In the genomic region with DNA sequence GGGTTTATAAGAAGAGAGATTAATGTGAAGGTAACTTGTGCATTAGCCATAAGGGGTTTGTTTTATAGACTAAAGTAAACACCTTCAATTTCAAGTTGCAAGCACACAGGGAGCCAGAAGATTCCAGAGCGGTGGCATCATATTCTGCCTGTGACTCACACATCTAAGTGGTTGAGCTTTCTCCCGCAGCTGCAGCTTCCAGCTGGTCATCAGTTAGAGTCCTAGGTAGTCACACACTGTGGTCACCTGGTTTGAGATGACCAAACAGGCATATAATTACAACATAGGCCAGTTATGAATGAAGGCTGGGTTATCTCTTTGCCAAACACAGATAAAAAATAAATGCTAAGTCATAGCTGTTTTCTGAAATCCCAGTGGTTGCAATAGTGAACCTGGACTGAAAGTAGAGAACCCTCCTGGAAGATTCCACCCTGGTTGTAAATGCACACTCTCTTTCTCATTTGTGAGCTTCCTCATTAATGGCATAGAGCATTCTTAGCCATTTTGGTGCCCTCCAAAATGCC, we compare ENCODE assay signal across 1 cellular context.
TF ChIP-seq lines count a peak whose summit lies in the region.

No MANE protein-coding gene starts in this region.

TF ChIP-seq in K562, 482 proteins besides CTCF, POLR2A, EP300 and RAD21 (continued from another document and continues in another):
- TF ChIP-seq, protein P1, sequence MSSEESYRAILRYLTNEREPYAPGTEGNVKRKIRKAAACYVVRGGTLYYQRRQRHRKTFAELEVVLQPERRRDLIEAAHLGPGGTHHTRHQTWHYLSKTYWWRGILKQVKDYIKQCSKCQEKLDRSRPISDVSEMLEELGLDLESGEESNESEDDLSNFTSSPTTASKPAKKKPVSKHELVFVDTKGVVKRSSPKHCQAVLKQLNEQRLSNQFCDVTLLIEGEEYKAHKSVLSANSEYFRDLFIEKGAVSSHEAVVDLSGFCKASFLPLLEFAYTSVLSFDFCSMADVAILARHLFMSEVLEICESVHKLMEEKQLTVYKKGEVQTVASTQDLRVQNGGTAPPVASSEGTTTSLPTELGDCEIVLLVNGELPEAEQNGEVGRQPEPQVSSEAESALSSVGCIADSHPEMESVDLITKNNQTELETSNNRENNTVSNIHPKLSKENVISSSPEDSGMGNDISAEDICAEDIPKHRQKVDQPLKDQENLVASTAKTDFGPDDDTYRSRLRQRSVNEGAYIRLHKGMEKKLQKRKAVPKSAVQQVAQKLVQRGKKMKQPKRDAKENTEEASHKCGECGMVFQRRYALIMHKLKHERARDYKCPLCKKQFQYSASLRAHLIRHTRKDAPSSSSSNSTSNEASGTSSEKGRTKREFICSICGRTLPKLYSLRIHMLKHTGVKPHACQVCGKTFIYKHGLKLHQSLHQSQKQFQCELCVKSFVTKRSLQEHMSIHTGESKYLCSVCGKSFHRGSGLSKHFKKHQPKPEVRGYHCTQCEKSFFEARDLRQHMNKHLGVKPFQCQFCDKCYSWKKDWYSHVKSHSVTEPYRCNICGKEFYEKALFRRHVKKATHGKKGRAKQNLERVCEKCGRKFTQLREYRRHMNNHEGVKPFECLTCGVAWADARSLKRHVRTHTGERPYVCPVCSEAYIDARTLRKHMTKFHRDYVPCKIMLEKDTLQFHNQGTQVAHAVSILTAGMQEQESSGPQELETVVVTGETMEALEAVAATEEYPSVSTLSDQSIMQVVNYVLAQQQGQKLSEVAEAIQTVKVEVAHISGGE (CRISPR knock-in tag; IDR thresholded peaks at IDR 0.05), result no peak
- TF ChIP-seq TGIF2 (CRISPR knock-in tag; IDR thresholded peaks at IDR 0.05) (no peak), JUN (IDR thresholded peaks at IDR 0.05; ENCODE audit: borderline replicate concordance, low read depth, low read length) (peak; percentile 94), JUN (CRISPR knock-in tag; IDR thresholded peaks at IDR 0.05; ENCODE audit: borderline replicate concordance) (0 out of 2 replicates have a peak, but pooled peaks have one; percentile 24), CSDE1 (IDR thresholded peaks at IDR 0.05) (no peak), ZKSCAN3 (CRISPR knock-in tag; IDR thresholded peaks at IDR 0.05) (no peak), SNRNP70 (optimal IDR thresholded peaks at IDR 0.05; ENCODE audit: low read depth, low read length) (no peak), ZBTB7A (IDR thresholded peaks at IDR 0.05; ENCODE audit: borderline replicate concordance, control insufficient read depth, low read depth, low read length) (no peak), FOXJ2 (tag; IDR thresholded peaks at IDR 0.05) (peak; percentile 65; the same call in 1 of the 2 replicates), ARID2 (IDR thresholded peaks at IDR 0.05) (no peak), FOXA3 (CRISPR knock-in tag; conservative IDR thresholded peaks at IDR 0.05 in 1 of 2, IDR thresholded peaks at IDR 0.05 in 1 of 2) (peak; percentile 52 to 83; a peak in 1 of 4 replicates), ZZZ3 (IDR thresholded peaks at IDR 0.05) (no peak), POLR2AphosphoS5 (IDR thresholded peaks at IDR 0.05; ENCODE audit: control insufficient read depth, insufficient read depth, low read depth, low read length) (peak; percentile 51; the same call in 1 of the 2 replicates), ZNF644 (tag; IDR thresholded peaks at IDR 0.05; ENCODE audit: low read depth) (no peak), DACH1 (IDR thresholded peaks at IDR 0.05; ENCODE audit: partially characterized antibody) (peak; percentile 67), BDP1 (IDR thresholded peaks at IDR 0.05; ENCODE audit: insufficient read depth, insufficient read length) (no peak), CCNT2 (IDR thresholded peaks at IDR 0.05; ENCODE audit: borderline replicate concordance, extremely low read depth, insufficient read length, low read depth, low read length) (peak; percentile 27), FOXP1 (CRISPR knock-in tag; IDR thresholded peaks at IDR 0.05) (no peak), TEAD4 (IDR thresholded peaks at IDR 0.05; ENCODE audit: low read length) (peak; percentile 87), TEAD4 (CRISPR knock-in tag; IDR thresholded peaks at IDR 0.05; ENCODE audit: borderline replicate concordance) (no peak), CBX3 (IDR thresholded peaks at IDR 0.05; ENCODE audit: borderline replicate concordance in 1 of 2, low read length in 2 of 2) (no peak), L3MBTL2 (IDR thresholded peaks at IDR 0.05) (0 out of 2 replicates have a peak, but pooled peaks have one; percentile 36), NFIC (IDR thresholded peaks at IDR 0.05) (peak; percentile 41; the same call in 1 of the 2 replicates), NRF1 (conservative IDR thresholded peaks at IDR 0.05 in 1 of 2, IDR thresholded peaks at IDR 0.05 in 1 of 2) (peak; percentile 17 to 19; a peak in 2 of 4 replicates), HLTF (IDR thresholded peaks at IDR 0.05) (no peak), ZNF785 (CRISPR knock-in tag; IDR thresholded peaks at IDR 0.05) (no peak), YY1 (IDR thresholded peaks at IDR 0.05; ENCODE audit: borderline replicate concordance in 1 of 3, control insufficient read depth in 1 of 3, extremely low read depth in 1 of 3, insufficient read depth in 3 of 3, insufficient read length in 1 of 3, insufficient replicate concordance in 2 of 3, low read depth in 1 of 3, low read length in 2 of 3) (no peak), ZSCAN29 (IDR thresholded peaks at IDR 0.05) (no peak), SRSF9 (IDR thresholded peaks at IDR 0.05; ENCODE audit: borderline replicate concordance, low read depth, low read length) (no peak), MXI1 (IDR thresholded peaks at IDR 0.05; ENCODE audit: low read depth, low read length) (no peak), ZNF766 (CRISPR knock-in tag; conservative IDR thresholded peaks at IDR 0.05) (no peak)
- TF ChIP-seq, protein P2, sequence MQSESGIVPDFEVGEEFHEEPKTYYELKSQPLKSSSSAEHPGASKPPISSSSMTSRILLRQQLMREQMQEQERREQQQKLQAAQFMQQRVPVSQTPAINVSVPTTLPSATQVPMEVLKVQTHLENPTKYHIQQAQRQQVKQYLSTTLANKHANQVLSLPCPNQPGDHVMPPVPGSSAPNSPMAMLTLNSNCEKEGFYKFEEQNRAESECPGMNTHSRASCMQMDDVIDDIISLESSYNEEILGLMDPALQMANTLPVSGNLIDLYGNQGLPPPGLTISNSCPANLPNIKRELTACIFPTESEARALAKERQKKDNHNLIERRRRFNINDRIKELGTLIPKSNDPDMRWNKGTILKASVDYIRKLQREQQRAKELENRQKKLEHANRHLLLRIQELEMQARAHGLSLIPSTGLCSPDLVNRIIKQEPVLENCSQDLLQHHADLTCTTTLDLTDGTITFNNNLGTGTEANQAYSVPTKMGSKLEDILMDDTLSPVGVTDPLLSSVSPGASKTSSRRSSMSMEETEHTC (IDR thresholded peaks at IDR 0.05), result no peak
- TF ChIP-seq, protein P3, sequence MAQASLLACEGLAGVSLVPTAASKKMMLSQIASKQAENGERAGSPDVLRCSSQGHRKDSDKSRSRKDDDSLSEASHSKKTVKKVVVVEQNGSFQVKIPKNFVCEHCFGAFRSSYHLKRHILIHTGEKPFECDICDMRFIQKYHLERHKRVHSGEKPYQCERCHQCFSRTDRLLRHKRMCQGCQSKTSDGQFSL (CRISPR knock-in tag; IDR thresholded peaks at IDR 0.05), result no peak
- TF ChIP-seq, protein P3 (tag; IDR thresholded peaks at IDR 0.05), result no peak
- TF ChIP-seq, protein P4, sequence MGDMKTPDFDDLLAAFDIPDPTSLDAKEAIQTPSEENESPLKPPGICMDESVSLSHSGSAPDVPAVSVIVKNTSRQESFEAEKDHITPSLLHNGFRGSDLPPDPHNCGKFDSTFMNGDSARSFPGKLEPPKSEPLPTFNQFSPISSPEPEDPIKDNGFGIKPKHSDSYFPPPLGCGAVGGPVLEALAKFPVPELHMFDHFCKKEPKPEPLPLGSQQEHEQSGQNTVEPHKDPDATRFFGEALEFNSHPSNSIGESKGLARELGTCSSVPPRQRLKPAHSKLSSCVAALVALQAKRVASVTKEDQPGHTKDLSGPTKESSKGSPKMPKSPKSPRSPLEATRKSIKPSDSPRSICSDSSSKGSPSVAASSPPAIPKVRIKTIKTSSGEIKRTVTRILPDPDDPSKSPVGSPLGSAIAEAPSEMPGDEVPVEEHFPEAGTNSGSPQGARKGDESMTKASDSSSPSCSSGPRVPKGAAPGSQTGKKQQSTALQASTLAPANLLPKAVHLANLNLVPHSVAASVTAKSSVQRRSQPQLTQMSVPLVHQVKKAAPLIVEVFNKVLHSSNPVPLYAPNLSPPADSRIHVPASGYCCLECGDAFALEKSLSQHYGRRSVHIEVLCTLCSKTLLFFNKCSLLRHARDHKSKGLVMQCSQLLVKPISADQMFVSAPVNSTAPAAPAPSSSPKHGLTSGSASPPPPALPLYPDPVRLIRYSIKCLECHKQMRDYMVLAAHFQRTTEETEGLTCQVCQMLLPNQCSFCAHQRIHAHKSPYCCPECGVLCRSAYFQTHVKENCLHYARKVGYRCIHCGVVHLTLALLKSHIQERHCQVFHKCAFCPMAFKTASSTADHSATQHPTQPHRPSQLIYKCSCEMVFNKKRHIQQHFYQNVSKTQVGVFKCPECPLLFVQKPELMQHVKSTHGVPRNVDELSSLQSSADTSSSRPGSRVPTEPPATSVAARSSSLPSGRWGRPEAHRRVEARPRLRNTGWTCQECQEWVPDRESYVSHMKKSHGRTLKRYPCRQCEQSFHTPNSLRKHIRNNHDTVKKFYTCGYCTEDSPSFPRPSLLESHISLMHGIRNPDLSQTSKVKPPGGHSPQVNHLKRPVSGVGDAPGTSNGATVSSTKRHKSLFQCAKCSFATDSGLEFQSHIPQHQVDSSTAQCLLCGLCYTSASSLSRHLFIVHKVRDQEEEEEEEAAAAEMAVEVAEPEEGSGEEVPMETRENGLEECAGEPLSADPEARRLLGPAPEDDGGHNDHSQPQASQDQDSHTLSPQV (IDR thresholded peaks at IDR 0.05), result no peak
- TF ChIP-seq, protein P5, sequence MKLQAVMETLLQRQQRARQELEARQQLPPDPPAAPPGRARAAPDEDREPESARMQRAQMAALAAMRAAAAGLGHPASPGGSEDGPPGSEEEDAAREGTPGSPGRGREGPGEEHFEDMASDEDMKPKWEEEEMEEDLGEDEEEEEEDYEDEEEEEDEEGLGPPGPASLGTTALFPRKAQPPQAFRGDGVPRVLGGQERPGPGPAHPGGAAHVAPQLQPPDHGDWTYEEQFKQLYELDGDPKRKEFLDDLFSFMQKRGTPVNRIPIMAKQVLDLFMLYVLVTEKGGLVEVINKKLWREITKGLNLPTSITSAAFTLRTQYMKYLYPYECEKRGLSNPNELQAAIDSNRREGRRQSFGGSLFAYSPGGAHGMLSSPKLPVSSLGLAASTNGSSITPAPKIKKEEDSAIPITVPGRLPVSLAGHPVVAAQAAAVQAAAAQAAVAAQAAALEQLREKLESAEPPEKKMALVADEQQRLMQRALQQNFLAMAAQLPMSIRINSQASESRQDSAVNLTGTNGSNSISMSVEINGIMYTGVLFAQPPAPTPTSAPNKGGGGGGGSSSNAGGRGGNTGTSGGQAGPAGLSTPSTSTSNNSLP (IDR thresholded peaks at IDR 0.05; ENCODE audit: borderline replicate concordance, low read depth, low read length), result no peak
- TF ChIP-seq, protein P6, sequence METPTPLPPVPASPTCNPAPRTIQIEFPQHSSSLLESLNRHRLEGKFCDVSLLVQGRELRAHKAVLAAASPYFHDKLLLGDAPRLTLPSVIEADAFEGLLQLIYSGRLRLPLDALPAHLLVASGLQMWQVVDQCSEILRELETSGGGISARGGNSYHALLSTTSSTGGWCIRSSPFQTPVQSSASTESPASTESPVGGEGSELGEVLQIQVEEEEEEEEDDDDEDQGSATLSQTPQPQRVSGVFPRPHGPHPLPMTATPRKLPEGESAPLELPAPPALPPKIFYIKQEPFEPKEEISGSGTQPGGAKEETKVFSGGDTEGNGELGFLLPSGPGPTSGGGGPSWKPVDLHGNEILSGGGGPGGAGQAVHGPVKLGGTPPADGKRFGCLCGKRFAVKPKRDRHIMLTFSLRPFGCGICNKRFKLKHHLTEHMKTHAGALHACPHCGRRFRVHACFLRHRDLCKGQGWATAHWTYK (CRISPR knock-in tag; IDR thresholded peaks at IDR 0.05), result no peak
- TF ChIP-seq, protein P7, sequence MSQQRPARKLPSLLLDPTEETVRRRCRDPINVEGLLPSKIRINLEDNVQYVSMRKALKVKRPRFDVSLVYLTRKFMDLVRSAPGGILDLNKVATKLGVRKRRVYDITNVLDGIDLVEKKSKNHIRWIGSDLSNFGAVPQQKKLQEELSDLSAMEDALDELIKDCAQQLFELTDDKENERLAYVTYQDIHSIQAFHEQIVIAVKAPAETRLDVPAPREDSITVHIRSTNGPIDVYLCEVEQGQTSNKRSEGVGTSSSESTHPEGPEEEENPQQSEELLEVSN (IDR thresholded peaks at IDR 0.05; ENCODE audit: borderline replicate concordance in 1 of 2, extremely low read depth in 1 of 2, insufficient read depth in 1 of 2, insufficient read length in 1 of 2, low read depth in 1 of 2, low read length in 1 of 2, poor library complexity in 1 of 2, severe bottlenecking in 1 of 2), result no peak
- TF ChIP-seq, protein P8, sequence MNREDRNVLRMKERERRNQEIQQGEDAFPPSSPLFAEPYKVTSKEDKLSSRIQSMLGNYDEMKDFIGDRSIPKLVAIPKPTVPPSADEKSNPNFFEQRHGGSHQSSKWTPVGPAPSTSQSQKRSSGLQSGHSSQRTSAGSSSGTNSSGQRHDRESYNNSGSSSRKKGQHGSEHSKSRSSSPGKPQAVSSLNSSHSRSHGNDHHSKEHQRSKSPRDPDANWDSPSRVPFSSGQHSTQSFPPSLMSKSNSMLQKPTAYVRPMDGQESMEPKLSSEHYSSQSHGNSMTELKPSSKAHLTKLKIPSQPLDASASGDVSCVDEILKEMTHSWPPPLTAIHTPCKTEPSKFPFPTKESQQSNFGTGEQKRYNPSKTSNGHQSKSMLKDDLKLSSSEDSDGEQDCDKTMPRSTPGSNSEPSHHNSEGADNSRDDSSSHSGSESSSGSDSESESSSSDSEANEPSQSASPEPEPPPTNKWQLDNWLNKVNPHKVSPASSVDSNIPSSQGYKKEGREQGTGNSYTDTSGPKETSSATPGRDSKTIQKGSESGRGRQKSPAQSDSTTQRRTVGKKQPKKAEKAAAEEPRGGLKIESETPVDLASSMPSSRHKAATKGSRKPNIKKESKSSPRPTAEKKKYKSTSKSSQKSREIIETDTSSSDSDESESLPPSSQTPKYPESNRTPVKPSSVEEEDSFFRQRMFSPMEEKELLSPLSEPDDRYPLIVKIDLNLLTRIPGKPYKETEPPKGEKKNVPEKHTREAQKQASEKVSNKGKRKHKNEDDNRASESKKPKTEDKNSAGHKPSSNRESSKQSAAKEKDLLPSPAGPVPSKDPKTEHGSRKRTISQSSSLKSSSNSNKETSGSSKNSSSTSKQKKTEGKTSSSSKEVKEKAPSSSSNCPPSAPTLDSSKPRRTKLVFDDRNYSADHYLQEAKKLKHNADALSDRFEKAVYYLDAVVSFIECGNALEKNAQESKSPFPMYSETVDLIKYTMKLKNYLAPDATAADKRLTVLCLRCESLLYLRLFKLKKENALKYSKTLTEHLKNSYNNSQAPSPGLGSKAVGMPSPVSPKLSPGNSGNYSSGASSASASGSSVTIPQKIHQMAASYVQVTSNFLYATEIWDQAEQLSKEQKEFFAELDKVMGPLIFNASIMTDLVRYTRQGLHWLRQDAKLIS (CRISPR knock-in tag; IDR thresholded peaks at IDR 0.05), result no peak
